Comparison of ENCODE assay signal across 19 cellular contexts in genomic region chr4:48590884-48591283, GRCh38.
DNase-seq lines count a peak whose midpoint lies in the region; ATAC-seq and TF ChIP-seq lines count a peak whose summit lies in the region.
"Had no signal": no experiment of that assay in that cellular context is flagged by ENCODE, and none has a peak within 500 bp of the region (broad histone marks: within the 10 kb centered on the region; RNA-seq: fewer than 3 reads in every experiment).

No MANE protein-coding gene starts in this region.

- peak overlapping the region; percentile 19 for H3K27ac Mint-ChIP-seq in activated T-cell treated with anti-CD3 and anti-CD28 coated beads, Interleukin-2, amount 50 U/mL, for 24 hours
- peak overlapping the region; percentile 16 for H3K27ac Mint-ChIP-seq in CD4-positive, alpha-beta T cell
- peak overlapping the region; percentile 11 for H3K27ac Mint-ChIP-seq in activated T-helper 17 cell treated with anti-CD3 and anti-CD28 coated beads, Interleukin-2, amount 50 U/mL, for 72 hours
- H3K27ac Mint-ChIP-seq in memory B cell = peak overlapping the region; percentile 2

- H3K27me3 Mint-ChIP-seq in activated T-cell treated with anti-CD3 and anti-CD28 coated beads, Interleukin-2, amount 50 U/mL, for 24 hours = no peaks in the 10 kb centered on the region
- no peaks in the 10 kb centered on the region for H3K27me3 Mint-ChIP-seq in CD4-positive, alpha-beta T cell
- no peaks in the 10 kb centered on the region for H3K27me3 Mint-ChIP-seq in activated T-helper 17 cell treated with anti-CD3 and anti-CD28 coated beads, Interleukin-2, amount 50 U/mL, for 72 hours
- no peaks in the 10 kb centered on the region for H3K27me3 Mint-ChIP-seq in memory B cell

- H3K4me3 ChIP-seq in tibial artery = no peak overlapping the region
- H3K4me3 ChIP-seq: Peyer's patch had no signal

- no peaks in the 10 kb centered on the region for H3K9me3 ChIP-seq in CD4-positive, alpha-beta T cell (ENCODE audit: control insufficient read depth, low read length)
- H3K9me3 ChIP-seq in tibial artery = no peaks in the 10 kb centered on the region
- H3K9me3 ChIP-seq: Peyer's patch had no signal

- intact Hi-C loops in CD4-positive, alpha-beta T cell (cut with DNase I, micrococcal nuclease) = no loop called here
- intact Hi-C loops in tibial artery (cut with DNase I; ENCODE audit: low total_unique reads) = no loop called here

- H3K4me1 Mint-ChIP-seq in activated T-cell treated with anti-CD3 and anti-CD28 coated beads, Interleukin-2, amount 50 U/mL, for 24 hours (ENCODE audit: low read depth) = peaks cover 12% of the 10 kb centered on the region
- H3K4me1 Mint-ChIP-seq in CD4-positive, alpha-beta T cell (ENCODE audit: low read depth) = peaks cover 5% of the 10 kb centered on the region
- peaks cover 12% of the 10 kb centered on the region for H3K4me1 Mint-ChIP-seq in activated T-helper 17 cell treated with anti-CD3 and anti-CD28 coated beads, Interleukin-2, amount 50 U/mL, for 72 hours
- peaks cover 14% of the 10 kb centered on the region for H3K4me1 Mint-ChIP-seq in memory B cell

- H3K27ac ChIP-seq in CD4-positive, alpha-beta T cell (ENCODE audit: low read depth, low read length) = no peak overlapping the region
- H3K27ac ChIP-seq in tibial artery = no peak overlapping the region
- H3K27ac ChIP-seq: C4-2B, Peyer's patch had no signal

- CTCF ChIA-PET in CD4-positive, alpha-beta T cell (lab: Charles Lee) = no interaction called here

- POLR2A ChIA-PET in CD4-positive, alpha-beta T cell (lab: Charles Lee) = no interaction called here

- H3K36me3 ChIP-seq in tibial artery = peaks cover 56 to 60% (median 59%) of the 10 kb centered on the region in 3 donors

- TF ChIP-seq CTCF in CD4-positive, alpha-beta T cell (IDR thresholded peaks at IDR 0.05) = no peak
- no peak for TF ChIP-seq CTCF in tibial artery (IDR thresholded peaks at IDR 0.05)

- no peak for ATAC-seq in CD4-positive, alpha-beta T cell (ENCODE audit: poor library complexity)
- no peak for ATAC-seq in activated T-helper 17 cell treated with anti-CD3 and anti-CD28 coated beads, Interleukin-2, amount 50 U/mL, for 72 hours (replicated peaks)
- no peak for ATAC-seq in memory B cell (ENCODE audit: low read depth)

- H3K9me3 Mint-ChIP-seq in activated T-cell treated with anti-CD3 and anti-CD28 coated beads, Interleukin-2, amount 50 U/mL, for 24 hours = no peaks in the 10 kb centered on the region
- H3K9me3 Mint-ChIP-seq in CD4-positive, alpha-beta T cell = no peaks in the 10 kb centered on the region
- no peaks in the 10 kb centered on the region for H3K9me3 Mint-ChIP-seq in activated T-helper 17 cell treated with anti-CD3 and anti-CD28 coated beads, Interleukin-2, amount 50 U/mL, for 72 hours
- no peaks in the 10 kb centered on the region for H3K9me3 Mint-ChIP-seq in memory B cell

- H3K4me1 ChIP-seq in tibial artery = no peaks in the 10 kb centered on the region
- H3K4me1 ChIP-seq: Peyer's patch had no signal

- peaks cover 70% of the 10 kb centered on the region for H3K36me3 Mint-ChIP-seq in activated T-cell treated with anti-CD3 and anti-CD28 coated beads, Interleukin-2, amount 50 U/mL, for 24 hours (ENCODE audit: low read depth)
- peaks cover 80% of the 10 kb centered on the region for H3K36me3 Mint-ChIP-seq in CD4-positive, alpha-beta T cell (ENCODE audit: low read depth)
- H3K36me3 Mint-ChIP-seq in activated T-helper 17 cell treated with anti-CD3 and anti-CD28 coated beads, Interleukin-2, amount 50 U/mL, for 72 hours (ENCODE audit: low read depth) = peaks cover 87% of the 10 kb centered on the region
- peaks cover 31% of the 10 kb centered on the region for H3K36me3 Mint-ChIP-seq in memory B cell

- no peak for DNase-seq in activated T-cell treated with anti-CD3 and anti-CD28 coated beads, Interleukin-2, amount 50 U/mL, for 24 hours
- DNase-seq in activated T-cell treated with anti-CD3 and anti-CD28 coated beads, Interleukin-2, amount 50 U/mL, for 48 hours = no peak
- no peak for DNase-seq in CD4-positive, alpha-beta T cell
- DNase-seq in memory B cell (ENCODE audit: low spot score in 2 of 2) (no peak), tibial artery (no peak), GM19238 (ENCODE audit: insufficient read length, low spot score) (no peak)
- no peak for DNase-seq in activated CD8-positive, alpha-beta memory T cell treated with anti-CD3 and anti-CD28 coated beads, Interleukin-2, amount 50 U/mL, for 48 hours
- DNase-seq: EL, GF-D8, GOT3, HCEC 1CT, IMR-90, NCI-H1105, NCI-H146, NCI-H2029, NCI-H524 treated with DMSO at 0.1 percent for 48 hours, Peyer's patch had no signal

- no peaks in the 10 kb centered on the region for H3K27me3 ChIP-seq in CD4-positive, alpha-beta T cell (ENCODE audit: control insufficient read depth, insufficient read depth, low read length)
- H3K27me3 ChIP-seq in tibial artery = no peaks in the 10 kb centered on the region
- H3K27me3 ChIP-seq: Peyer's patch had no signal

- no peak overlapping the region for H3K4me3 Mint-ChIP-seq in activated T-cell treated with anti-CD3 and anti-CD28 coated beads, Interleukin-2, amount 50 U/mL, for 24 hours
- H3K4me3 Mint-ChIP-seq in CD4-positive, alpha-beta T cell = no peak overlapping the region
- H3K4me3 Mint-ChIP-seq in activated T-helper 17 cell treated with anti-CD3 and anti-CD28 coated beads, Interleukin-2, amount 50 U/mL, for 72 hours = no peak overlapping the region
- no peak overlapping the region for H3K4me3 Mint-ChIP-seq in memory B cell
